6 cellular contexts compared by ENCODE assay signal in genomic region chr9:11805969-11806368, GRCh38.
"Had no signal": no experiment of that assay in that cellular context is flagged by ENCODE, and none has a peak within 500 bp of the region (broad histone marks: within the 10 kb centered on the region; RNA-seq: fewer than 3 reads in every experiment).

No MANE protein-coding gene starts in this region.

- ATAC-seq: HepG2, K562 had no signal

- H3K4me3 ChIP-seq: K562 had no signal

- H3K27ac ChIP-seq: HL-60 had no signal

- DNase-seq: IMR-90, KBM-7 had no signal

- FAIRE-seq: HepG2, HTR-8/SVneo, K562 had no signal
